ENCODE assay signal across 10 cellular contexts in the genomic region with DNA sequence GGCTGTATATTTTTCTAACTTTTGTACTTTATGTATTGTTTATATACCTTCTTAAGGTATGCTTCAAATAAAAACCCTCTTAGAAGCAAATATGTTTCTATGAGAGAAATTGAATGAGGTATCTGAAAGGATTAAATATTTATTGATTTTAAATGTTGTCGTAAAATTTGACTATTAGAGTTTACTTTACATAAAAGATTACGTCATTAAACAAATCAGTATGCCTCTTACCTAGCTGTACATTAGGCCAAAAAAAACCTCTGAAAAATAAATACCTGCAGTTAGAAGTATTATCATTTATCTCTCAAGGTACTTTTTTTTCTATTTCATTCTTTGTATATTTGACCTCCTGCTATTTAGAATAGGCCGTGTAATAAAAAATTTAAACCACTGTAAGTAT.
"Had no signal": no experiment of that assay in that cellular context is flagged by ENCODE, and none has a peak within 500 bp of the region (broad histone marks: within the 10 kb centered on the region; RNA-seq: fewer than 3 reads in every experiment).

No MANE protein-coding gene starts in this region.

- H3K4me3 ChIP-seq: GM23338, K562 had no signal

- FAIRE-seq: H1, H54, K562 had no signal

- DNase-seq: H9, HCEC 1CT, HFFc6, IMR-90, Kasumi-1, KG1 had no signal

- ATAC-seq: GM23338, K562 had no signal
